In the genomic region with DNA sequence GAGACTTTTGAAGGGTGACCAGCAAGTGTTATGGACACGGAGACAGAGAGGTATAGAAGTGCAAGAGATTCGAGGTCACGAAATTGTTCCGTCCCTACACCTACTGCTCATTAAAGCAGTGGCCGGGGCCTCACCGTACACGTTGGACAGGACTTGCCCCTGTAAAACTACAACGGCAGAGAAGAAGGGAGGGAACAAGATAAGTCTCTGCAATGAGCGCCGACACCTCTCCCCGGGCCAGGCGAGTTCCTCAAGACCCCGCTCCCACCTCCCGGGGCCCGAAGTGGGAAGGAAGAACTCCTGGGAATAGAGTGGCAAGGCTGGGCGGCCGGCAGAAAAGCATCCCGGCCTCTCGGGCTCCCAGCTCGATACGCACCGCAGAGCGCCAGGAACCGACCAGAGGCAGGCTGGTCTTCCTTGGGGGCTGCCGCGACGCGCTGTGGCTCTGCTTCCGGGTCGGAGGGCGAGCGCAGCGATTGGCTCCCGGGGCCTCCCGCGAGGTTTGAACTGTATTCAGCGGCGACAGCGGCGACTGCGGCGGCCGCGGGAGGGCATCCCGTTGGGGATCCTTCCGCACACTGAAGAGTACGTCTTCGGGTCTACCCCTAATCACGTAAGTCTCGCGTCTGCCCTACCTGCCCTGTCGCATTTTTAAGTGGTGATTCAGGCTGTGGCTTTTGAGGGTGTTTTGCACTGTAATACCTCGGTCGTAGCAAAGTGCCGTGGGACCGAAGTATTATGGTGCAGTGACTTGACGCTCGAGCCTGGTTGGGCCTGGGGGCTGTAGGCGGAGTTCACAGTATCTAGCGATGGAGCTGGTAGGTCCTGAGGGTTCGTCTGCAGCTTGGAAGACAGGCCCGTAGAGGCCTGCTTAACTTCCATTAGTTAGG, we compare ENCODE assay signal across 1 cellular context.
TF ChIP-seq lines count a peak whose summit lies in the region.

NUP37 (minus strand) TSS at position 441 of the 890 bp plus-strand sequence. CDS start 1,596 bp downstream, outside the sequence.
A gene with protein sequence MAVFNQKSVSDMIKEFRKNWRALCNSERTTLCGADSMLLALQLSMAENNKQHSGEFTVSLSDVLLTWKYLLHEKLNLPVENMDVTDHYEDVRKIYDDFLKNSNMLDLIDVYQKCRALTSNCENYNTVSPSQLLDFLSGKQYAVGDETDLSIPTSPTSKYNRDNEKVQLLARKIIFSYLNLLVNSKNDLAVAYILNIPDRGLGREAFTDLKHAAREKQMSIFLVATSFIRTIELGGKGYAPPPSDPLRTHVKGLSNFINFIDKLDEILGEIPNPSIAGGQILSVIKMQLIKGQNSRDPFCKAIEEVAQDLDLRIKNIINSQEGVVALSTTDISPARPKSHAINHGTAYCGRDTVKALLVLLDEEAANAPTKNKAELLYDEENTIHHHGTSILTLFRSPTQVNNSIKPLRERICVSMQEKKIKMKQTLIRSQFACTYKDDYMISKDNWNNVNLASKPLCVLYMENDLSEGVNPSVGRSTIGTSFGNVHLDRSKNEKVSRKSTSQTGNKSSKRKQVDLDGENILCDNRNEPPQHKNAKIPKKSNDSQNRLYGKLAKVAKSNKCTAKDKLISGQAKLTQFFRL (plus strand): TSS at position 510 of the 890 bp plus-strand sequence. CDS start 3,706 bp downstream, outside the sequence.

TF ChIP-seq in HepG2, 621 proteins besides CTCF, POLR2A, EP300 and RAD21 (continued from another document and continues in another):
- TF ChIP-seq RARG (CRISPR knock-in tag; IDR thresholded peaks at IDR 0.05; ENCODE audit: low read depth) (no peak; the same call in 1 of the 2 replicates), ZFP62 (CRISPR knock-in tag; IDR thresholded peaks at IDR 0.05) (no peak), ZNF235 (CRISPR knock-in tag; IDR thresholded peaks at IDR 0.05; ENCODE audit: borderline replicate concordance) (no peak), EEA1 (CRISPR knock-in tag; IDR thresholded peaks at IDR 0.05; ENCODE audit: borderline replicate concordance) (no peak), ZNF776 (CRISPR knock-in tag; IDR thresholded peaks at IDR 0.05) (no peak; the same call in 1 of the 2 replicates), ASH2L (IDR thresholded peaks at IDR 0.05; ENCODE audit: insufficient read length, low read depth, low read length) (peak; percentile 99), ZNF318 (CRISPR knock-in tag; IDR thresholded peaks at IDR 0.05) (no peak), STAT6 (CRISPR knock-in tag; IDR thresholded peaks at IDR 0.05; ENCODE audit: borderline replicate concordance) (no peak; the same call in 1 of the 2 replicates), GFI1 (CRISPR knock-in tag; IDR thresholded peaks at IDR 0.05; ENCODE audit: borderline replicate concordance) (no peak; the same call in 1 of the 2 replicates), ZNF367 (CRISPR knock-in tag; IDR thresholded peaks at IDR 0.05; ENCODE audit: borderline replicate concordance) (no peak), ZNF160 (CRISPR knock-in tag; IDR thresholded peaks at IDR 0.05) (no peak), ZNF260 (CRISPR knock-in tag; IDR thresholded peaks at IDR 0.05; ENCODE audit: borderline replicate concordance, low read depth) (no peak), ZNF772 (CRISPR knock-in tag; IDR thresholded peaks at IDR 0.05) (peak; percentile 94), KLF11 (CRISPR knock-in tag; IDR thresholded peaks at IDR 0.05) (no peak), PTBP1 (IDR thresholded peaks at IDR 0.05; ENCODE audit: low read depth, low read length, poor library complexity, severe bottlenecking) (no peak), POLR2G (IDR thresholded peaks at IDR 0.05; ENCODE audit: low read depth, low read length) (peak; percentile 92), ZBTB46 (CRISPR knock-in tag; IDR thresholded peaks at IDR 0.05; ENCODE audit: borderline replicate concordance) (no peak)
- TF ChIP-seq, protein P1, sequence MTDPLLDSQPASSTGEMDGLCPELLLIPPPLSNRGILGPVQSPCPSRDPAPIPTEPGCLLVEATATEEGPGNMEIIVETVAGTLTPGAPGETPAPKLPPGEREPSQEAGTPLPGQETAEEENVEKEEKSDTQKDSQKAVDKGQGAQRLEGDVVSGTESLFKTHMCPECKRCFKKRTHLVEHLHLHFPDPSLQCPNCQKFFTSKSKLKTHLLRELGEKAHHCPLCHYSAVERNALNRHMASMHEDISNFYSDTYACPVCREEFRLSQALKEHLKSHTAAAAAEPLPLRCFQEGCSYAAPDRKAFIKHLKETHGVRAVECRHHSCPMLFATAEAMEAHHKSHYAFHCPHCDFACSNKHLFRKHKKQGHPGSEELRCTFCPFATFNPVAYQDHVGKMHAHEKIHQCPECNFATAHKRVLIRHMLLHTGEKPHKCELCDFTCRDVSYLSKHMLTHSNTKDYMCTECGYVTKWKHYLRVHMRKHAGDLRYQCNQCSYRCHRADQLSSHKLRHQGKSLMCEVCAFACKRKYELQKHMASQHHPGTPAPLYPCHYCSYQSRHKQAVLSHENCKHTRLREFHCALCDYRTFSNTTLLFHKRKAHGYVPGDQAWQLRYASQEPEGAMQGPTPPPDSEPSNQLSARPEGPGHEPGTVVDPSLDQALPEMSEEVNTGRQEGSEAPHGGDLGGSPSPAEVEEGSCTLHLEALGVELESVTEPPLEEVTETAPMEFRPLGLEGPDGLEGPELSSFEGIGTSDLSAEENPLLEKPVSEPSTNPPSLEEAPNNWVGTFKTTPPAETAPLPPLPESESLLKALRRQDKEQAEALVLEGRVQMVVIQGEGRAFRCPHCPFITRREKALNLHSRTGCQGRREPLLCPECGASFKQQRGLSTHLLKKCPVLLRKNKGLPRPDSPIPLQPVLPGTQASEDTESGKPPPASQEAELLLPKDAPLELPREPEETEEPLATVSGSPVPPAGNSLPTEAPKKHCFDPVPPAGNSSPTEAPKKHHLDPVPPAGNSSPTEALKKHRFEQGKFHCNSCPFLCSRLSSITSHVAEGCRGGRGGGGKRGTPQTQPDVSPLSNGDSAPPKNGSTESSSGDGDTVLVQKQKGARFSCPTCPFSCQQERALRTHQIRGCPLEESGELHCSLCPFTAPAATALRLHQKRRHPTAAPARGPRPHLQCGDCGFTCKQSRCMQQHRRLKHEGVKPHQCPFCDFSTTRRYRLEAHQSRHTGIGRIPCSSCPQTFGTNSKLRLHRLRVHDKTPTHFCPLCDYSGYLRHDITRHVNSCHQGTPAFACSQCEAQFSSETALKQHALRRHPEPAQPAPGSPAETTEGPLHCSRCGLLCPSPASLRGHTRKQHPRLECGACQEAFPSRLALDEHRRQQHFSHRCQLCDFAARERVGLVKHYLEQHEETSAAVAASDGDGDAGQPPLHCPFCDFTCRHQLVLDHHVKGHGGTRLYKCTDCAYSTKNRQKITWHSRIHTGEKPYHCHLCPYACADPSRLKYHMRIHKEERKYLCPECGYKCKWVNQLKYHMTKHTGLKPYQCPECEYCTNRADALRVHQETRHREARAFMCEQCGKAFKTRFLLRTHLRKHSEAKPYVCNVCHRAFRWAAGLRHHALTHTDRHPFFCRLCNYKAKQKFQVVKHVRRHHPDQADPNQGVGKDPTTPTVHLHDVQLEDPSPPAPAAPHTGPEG (CRISPR knock-in tag; IDR thresholded peaks at IDR 0.05) = peak; percentile 97
- TF ChIP-seq, protein P2, sequence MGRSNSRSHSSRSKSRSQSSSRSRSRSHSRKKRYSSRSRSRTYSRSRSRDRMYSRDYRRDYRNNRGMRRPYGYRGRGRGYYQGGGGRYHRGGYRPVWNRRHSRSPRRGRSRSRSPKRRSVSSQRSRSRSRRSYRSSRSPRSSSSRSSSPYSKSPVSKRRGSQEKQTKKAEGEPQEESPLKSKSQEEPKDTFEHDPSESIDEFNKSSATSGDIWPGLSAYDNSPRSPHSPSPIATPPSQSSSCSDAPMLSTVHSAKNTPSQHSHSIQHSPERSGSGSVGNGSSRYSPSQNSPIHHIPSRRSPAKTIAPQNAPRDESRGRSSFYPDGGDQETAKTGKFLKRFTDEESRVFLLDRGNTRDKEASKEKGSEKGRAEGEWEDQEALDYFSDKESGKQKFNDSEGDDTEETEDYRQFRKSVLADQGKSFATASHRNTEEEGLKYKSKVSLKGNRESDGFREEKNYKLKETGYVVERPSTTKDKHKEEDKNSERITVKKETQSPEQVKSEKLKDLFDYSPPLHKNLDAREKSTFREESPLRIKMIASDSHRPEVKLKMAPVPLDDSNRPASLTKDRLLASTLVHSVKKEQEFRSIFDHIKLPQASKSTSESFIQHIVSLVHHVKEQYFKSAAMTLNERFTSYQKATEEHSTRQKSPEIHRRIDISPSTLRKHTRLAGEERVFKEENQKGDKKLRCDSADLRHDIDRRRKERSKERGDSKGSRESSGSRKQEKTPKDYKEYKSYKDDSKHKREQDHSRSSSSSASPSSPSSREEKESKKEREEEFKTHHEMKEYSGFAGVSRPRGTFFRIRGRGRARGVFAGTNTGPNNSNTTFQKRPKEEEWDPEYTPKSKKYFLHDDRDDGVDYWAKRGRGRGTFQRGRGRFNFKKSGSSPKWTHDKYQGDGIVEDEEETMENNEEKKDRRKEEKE (IDR thresholded peaks at IDR 0.05) = no peak
- TF ChIP-seq, protein P3, sequence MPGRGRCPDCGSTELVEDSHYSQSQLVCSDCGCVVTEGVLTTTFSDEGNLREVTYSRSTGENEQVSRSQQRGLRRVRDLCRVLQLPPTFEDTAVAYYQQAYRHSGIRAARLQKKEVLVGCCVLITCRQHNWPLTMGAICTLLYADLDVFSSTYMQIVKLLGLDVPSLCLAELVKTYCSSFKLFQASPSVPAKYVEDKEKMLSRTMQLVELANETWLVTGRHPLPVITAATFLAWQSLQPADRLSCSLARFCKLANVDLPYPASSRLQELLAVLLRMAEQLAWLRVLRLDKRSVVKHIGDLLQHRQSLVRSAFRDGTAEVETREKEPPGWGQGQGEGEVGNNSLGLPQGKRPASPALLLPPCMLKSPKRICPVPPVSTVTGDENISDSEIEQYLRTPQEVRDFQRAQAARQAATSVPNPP (CRISPR knock-in tag; IDR thresholded peaks at IDR 0.05) = peak; percentile 90
